In the genomic region with DNA sequence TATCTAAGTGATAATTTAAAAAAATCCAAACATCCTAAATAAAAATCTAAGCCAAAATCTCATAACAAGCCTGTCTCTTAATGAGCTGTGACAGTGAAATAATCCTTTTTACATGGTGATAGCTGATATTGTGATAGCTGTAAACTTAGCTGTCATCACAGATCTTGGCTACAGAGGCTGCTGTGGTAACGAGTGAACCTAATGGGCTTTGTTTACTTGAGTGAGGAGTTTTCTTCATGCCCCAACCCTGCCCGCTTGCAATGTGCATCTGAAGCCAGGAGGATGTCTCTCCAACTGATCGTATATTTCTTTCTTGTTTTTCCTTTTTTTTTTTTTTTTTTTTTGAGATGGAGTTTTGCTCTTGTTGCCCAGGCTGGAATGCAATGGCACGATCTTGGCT, we compare ENCODE assay signal across 23 cellular contexts. TPM values are rescaled to one million over a fixed set of nuclear protein-coding genes. Genes with fewer than 3 reads are reported as not detected.
A peak's percentile ranks its signal among the peaks of the same experiment; 100 is the strongest.
DNase-seq lines count a peak whose midpoint lies in the region; ATAC-seq and TF ChIP-seq lines count a peak whose summit lies in the region.
"Had no signal": no experiment of that assay in that cellular context is flagged by ENCODE, and none has a peak within 500 bp of the region (broad histone marks: within the 10 kb centered on the region; RNA-seq: fewer than 3 reads in every experiment).

No MANE protein-coding gene starts in this region.

- peak; percentile 9 for DNase-seq in NCI-H82 (lab: John Stamatoyannopoulos, UW)
- DNase-seq in NCI-H82 treated with DMSO at 0.1 percent for 48 hours (lab: John Stamatoyannopoulos, UW; ENCODE audit: unreplicated experiment): no peak
- no peak for DNase-seq in WTC11 (ENCODE audit: low spot score)
- DNase-seq in left kidney (ENCODE audit: low read depth, low spot score): peak; percentile 40
- no peak for DNase-seq in activated CD8-positive, alpha-beta memory T cell treated with anti-CD3 and anti-CD28 coated beads, Interleukin-2, amount 50 U/mL, for 4 hours
- no peak for DNase-seq in activated naive CD4-positive, alpha-beta T cell treated with anti-CD3 and anti-CD28 coated beads, Interleukin-2, amount 50 U/mL, for 72 hours (ENCODE audit: low spot score in 2 of 2)
- DNase-seq: 8988T; ACHN; AML-193; BE2C; CD4-positive, alpha-beta T cell; CD8-positive, alpha-beta memory T cell; DMS53; DMS79 treated with DMSO at 0.1 percent for 48 hours; GF-D8; H9 had no signal

- CTCF ChIA-PET in WTC11 (lab: Charles Lee): no interaction called here

- H3K27ac Mint-ChIP-seq in WTC11: no peak overlapping the region
- no peak overlapping the region for H3K27ac Mint-ChIP-seq in activated naive CD4-positive, alpha-beta T cell treated with anti-CD3 and anti-CD28 coated beads, Interleukin-2, amount 50 U/mL, for 72 hours
- H3K27ac Mint-ChIP-seq: CD4-positive, alpha-beta T cell; CD8-positive, alpha-beta memory T cell had no signal

- no peaks in the 10 kb centered on the region for H3K27me3 Mint-ChIP-seq in WTC11 (ENCODE audit: low read depth)
- H3K27me3 Mint-ChIP-seq: CD4-positive, alpha-beta T cell had no signal

- TF ChIP-seq CTCF in WTC11 (IDR thresholded peaks at IDR 0.05): no peak

- H3K4me1 Mint-ChIP-seq in WTC11: peaks cover 57% of the 10 kb centered on the region
- H3K4me1 Mint-ChIP-seq: CD14-positive monocyte had no signal

- peaks cover 5% of the 10 kb centered on the region; the same call in 1 of the 2 replicates for H3K9me3 Mint-ChIP-seq in WTC11
- no peaks in the 10 kb centered on the region for H3K9me3 Mint-ChIP-seq in activated naive CD4-positive, alpha-beta T cell treated with anti-CD3 and anti-CD28 coated beads, Interleukin-2, amount 50 U/mL, for 72 hours
- H3K9me3 Mint-ChIP-seq: CD4-positive, alpha-beta T cell; CD8-positive, alpha-beta memory T cell; H9 had no signal

- no peaks in the 10 kb centered on the region; the same call in 1 of the 2 replicates for H3K36me3 Mint-ChIP-seq in WTC11
- peaks cover 0 to 7% of the 10 kb centered on the region in 2 donors for H3K36me3 Mint-ChIP-seq in activated naive CD4-positive, alpha-beta T cell treated with anti-CD3 and anti-CD28 coated beads, Interleukin-2, amount 50 U/mL, for 72 hours
- H3K36me3 Mint-ChIP-seq: CD14-positive monocyte; CD8-positive, alpha-beta memory T cell had no signal

- ATAC-seq in WTC11 (peak; percentile 41), GM21786 (IDR thresholded peaks at IDR 0.05; ENCODE audit: unreplicated experiment) (no peak)
- no peak for ATAC-seq in activated naive CD4-positive, alpha-beta T cell treated with anti-CD3 and anti-CD28 coated beads, Interleukin-2, amount 50 U/mL, for 72 hours
- ATAC-seq: A549, HCT116 had no signal

- POLR2A ChIA-PET in WTC11 (lab: Charles Lee): interaction anchor here (0.7 kb wide), 1 partner anchor 24 kb away, joined by 4 read pairs; no protein-coding TSS in a partner anchor

- H3K4me3 Mint-ChIP-seq in WTC11: no peak overlapping the region
- H3K4me3 Mint-ChIP-seq: CD14-positive monocyte; CD4-positive, alpha-beta T cell; CD8-positive, alpha-beta memory T cell; H9 had no signal

TF ChIP-seq in WTC11, 78 proteins besides CTCF, POLR2A, EP300 and RAD21:
- TF ChIP-seq CREM (CRISPR knock-in tag; IDR thresholded peaks at IDR 0.05): no peak
- TF ChIP-seq, protein P1, sequence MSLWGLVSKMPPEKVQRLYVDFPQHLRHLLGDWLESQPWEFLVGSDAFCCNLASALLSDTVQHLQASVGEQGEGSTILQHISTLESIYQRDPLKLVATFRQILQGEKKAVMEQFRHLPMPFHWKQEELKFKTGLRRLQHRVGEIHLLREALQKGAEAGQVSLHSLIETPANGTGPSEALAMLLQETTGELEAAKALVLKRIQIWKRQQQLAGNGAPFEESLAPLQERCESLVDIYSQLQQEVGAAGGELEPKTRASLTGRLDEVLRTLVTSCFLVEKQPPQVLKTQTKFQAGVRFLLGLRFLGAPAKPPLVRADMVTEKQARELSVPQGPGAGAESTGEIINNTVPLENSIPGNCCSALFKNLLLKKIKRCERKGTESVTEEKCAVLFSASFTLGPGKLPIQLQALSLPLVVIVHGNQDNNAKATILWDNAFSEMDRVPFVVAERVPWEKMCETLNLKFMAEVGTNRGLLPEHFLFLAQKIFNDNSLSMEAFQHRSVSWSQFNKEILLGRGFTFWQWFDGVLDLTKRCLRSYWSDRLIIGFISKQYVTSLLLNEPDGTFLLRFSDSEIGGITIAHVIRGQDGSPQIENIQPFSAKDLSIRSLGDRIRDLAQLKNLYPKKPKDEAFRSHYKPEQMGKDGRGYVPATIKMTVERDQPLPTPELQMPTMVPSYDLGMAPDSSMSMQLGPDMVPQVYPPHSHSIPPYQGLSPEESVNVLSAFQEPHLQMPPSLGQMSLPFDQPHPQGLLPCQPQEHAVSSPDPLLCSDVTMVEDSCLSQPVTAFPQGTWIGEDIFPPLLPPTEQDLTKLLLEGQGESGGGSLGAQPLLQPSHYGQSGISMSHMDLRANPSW (CRISPR knock-in tag; conservative IDR thresholded peaks at IDR 0.05; ENCODE audit: low read depth): no peak
- no peak for TF ChIP-seq FOXP1 (CRISPR knock-in tag; IDR thresholded peaks at IDR 0.05; ENCODE audit: borderline replicate concordance)
- TF ChIP-seq, protein P2, sequence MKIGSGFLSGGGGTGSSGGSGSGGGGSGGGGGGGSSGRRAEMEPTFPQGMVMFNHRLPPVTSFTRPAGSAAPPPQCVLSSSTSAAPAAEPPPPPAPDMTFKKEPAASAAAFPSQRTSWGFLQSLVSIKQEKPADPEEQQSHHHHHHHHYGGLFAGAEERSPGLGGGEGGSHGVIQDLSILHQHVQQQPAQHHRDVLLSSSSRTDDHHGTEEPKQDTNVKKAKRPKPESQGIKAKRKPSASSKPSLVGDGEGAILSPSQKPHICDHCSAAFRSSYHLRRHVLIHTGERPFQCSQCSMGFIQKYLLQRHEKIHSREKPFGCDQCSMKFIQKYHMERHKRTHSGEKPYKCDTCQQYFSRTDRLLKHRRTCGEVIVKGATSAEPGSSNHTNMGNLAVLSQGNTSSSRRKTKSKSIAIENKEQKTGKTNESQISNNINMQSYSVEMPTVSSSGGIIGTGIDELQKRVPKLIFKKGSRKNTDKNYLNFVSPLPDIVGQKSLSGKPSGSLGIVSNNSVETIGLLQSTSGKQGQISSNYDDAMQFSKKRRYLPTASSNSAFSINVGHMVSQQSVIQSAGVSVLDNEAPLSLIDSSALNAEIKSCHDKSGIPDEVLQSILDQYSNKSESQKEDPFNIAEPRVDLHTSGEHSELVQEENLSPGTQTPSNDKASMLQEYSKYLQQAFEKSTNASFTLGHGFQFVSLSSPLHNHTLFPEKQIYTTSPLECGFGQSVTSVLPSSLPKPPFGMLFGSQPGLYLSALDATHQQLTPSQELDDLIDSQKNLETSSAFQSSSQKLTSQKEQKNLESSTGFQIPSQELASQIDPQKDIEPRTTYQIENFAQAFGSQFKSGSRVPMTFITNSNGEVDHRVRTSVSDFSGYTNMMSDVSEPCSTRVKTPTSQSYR (CRISPR knock-in tag; IDR thresholded peaks at IDR 0.05): no peak
- TF ChIP-seq, protein P3, sequence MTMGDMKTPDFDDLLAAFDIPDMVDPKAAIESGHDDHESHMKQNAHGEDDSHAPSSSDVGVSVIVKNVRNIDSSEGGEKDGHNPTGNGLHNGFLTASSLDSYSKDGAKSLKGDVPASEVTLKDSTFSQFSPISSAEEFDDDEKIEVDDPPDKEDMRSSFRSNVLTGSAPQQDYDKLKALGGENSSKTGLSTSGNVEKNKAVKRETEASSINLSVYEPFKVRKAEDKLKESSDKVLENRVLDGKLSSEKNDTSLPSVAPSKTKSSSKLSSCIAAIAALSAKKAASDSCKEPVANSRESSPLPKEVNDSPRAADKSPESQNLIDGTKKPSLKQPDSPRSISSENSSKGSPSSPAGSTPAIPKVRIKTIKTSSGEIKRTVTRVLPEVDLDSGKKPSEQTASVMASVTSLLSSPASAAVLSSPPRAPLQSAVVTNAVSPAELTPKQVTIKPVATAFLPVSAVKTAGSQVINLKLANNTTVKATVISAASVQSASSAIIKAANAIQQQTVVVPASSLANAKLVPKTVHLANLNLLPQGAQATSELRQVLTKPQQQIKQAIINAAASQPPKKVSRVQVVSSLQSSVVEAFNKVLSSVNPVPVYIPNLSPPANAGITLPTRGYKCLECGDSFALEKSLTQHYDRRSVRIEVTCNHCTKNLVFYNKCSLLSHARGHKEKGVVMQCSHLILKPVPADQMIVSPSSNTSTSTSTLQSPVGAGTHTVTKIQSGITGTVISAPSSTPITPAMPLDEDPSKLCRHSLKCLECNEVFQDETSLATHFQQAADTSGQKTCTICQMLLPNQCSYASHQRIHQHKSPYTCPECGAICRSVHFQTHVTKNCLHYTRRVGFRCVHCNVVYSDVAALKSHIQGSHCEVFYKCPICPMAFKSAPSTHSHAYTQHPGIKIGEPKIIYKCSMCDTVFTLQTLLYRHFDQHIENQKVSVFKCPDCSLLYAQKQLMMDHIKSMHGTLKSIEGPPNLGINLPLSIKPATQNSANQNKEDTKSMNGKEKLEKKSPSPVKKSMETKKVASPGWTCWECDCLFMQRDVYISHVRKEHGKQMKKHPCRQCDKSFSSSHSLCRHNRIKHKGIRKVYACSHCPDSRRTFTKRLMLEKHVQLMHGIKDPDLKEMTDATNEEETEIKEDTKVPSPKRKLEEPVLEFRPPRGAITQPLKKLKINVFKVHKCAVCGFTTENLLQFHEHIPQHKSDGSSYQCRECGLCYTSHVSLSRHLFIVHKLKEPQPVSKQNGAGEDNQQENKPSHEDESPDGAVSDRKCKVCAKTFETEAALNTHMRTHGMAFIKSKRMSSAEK (CRISPR knock-in tag; IDR thresholded peaks at IDR 0.05; ENCODE audit: borderline replicate concordance): no peak
- TF ChIP-seq GRHL2 (CRISPR knock-in tag; IDR thresholded peaks at IDR 0.05; ENCODE audit: insufficient replicate concordance, severe bottlenecking): no peak
- TF ChIP-seq FOXJ3 (CRISPR knock-in tag; IDR thresholded peaks at IDR 0.05; ENCODE audit: borderline replicate concordance): no peak
- no peak for TF ChIP-seq GABPB1 (CRISPR knock-in tag; IDR thresholded peaks at IDR 0.05)
- no peak for TF ChIP-seq CREB1 (CRISPR knock-in tag; IDR thresholded peaks at IDR 0.05)

RNA-seq across cellular contexts. Expression of a gene that starts 41.6 kb away (rescaled TPM):
- 103 to 118 TPM (median 109 TPM) in 3 replicates for total RNA-seq in WTC11 (2021)
- total RNA-seq in activated naive CD4-positive, alpha-beta T cell treated with anti-CD3 and anti-CD28 coated beads, Interleukin-2, amount 50 U/mL, for 72 hours: 10 to 100 TPM; 83.2 to 87.3 TPM

RNA-seq across cellular contexts. Expression of a gene that starts 55.8 kb away (rescaled TPM):
- total RNA-seq in WTC11 (2021): 1.9 to 3.5 TPM (median 2.9 TPM) in 3 replicates
- total RNA-seq in activated naive CD4-positive, alpha-beta T cell treated with anti-CD3 and anti-CD28 coated beads, Interleukin-2, amount 50 U/mL, for 72 hours: under 1 TPM in 1 of 2 donors, not detected in 1; 0.11 TPM
- total RNA-seq: CD4-positive, alpha-beta T cell; Daoy; G401; H4 had no signal

Comparison
In these comparisons a context has a peak if more than half of its experiments do, and no peak if none do; other contexts are left out.
1. DNase-seq: peak in NCI-H82 (single experiment) and left kidney (single experiment); none in NCI-H82 treated with DMSO at 0.1 percent for 48 hours (single experiment), WTC11 (single experiment), activated CD8-positive, alpha-beta memory T cell treated with anti-CD3 and anti-CD28 coated beads, Interleukin-2, amount 50 U/mL, for 4 hours (single experiment) and activated naive CD4-positive, alpha-beta T cell treated with anti-CD3 and anti-CD28 coated beads, Interleukin-2, amount 50 U/mL, for 72 hours (0 of 2).